ENCODE assay signal across 8 cellular contexts in the genomic region with DNA sequence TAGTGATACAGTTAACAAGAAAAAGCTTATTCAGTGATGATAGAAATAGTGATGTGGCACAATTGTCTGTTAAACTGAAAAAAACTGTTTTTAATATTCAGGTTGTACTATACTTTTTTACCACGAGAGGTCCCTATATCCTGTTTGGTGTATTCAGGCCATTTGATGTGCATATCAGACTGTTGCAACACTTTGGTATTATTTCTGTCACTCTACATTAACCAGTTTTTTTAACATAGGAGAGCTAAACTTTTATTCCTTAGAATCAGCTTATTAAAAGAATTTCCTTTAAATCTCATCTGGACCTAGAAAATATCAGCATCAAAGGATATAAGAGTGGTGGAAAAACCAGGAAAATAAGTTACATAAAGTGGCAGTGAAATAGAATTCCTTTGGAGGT. TPM values are rescaled to one million over a fixed set of nuclear protein-coding genes. Genes with fewer than 3 reads are reported as not detected.
DNase-seq lines count a peak whose midpoint lies in the region; ATAC-seq and TF ChIP-seq lines count a peak whose summit lies in the region.

No MANE protein-coding gene starts in this region.

- intact Hi-C loops in ascending aorta (cut with DNase I) (loop anchor here (5.0 kb wide), 2 partner anchors 60 to 345 kb away; partner anchors contain the start of gene TSPYL1), thyroid gland (cut with DNase I) (no loop called here)

- H3K4me3 ChIP-seq in BE2C (ENCODE audit: low read depth, low read length) (no peak overlapping the region), ascending aorta (no peak overlapping the region), thyroid gland (replicated peaks in 1 of 3) (no peak overlapping the region)

- no peaks in the 10 kb centered on the region for H3K36me3 ChIP-seq in BE2C
- H3K36me3 ChIP-seq in ascending aorta = peaks cover 0 to 5% of the 10 kb centered on the region in 2 donors
- no peaks in the 10 kb centered on the region for H3K36me3 ChIP-seq in thyroid gland

- H3K4me1 ChIP-seq in BE2C (peaks cover 4% of the 10 kb centered on the region; the same call in 1 of the 2 replicates), ascending aorta (no peaks in the 10 kb centered on the region), thyroid gland (peaks cover 0 to 4% of the 10 kb centered on the region in 2 donors)

- H3K9me3 ChIP-seq in BE2C (no peaks in the 10 kb centered on the region), ascending aorta (no peaks in the 10 kb centered on the region), thyroid gland (no peaks in the 10 kb centered on the region)

- peak; percentile 65 for ATAC-seq in GM18861 (IDR thresholded peaks at IDR 0.05; ENCODE audit: unreplicated experiment)
- ATAC-seq in HG02642 (IDR thresholded peaks at IDR 0.05; ENCODE audit: poor library complexity, unreplicated experiment) = no peak
- ATAC-seq in GM21737 (IDR thresholded peaks at IDR 0.05; ENCODE audit: unreplicated experiment) = no peak

- TF ChIP-seq CTCF in BE2C (IDR thresholded peaks at IDR 0.05; ENCODE audit: low read depth, low read length) (peak; percentile 59), ascending aorta (IDR thresholded peaks at IDR 0.05) (peak; percentile 15 to 56 (median 47)), thyroid gland (IDR thresholded peaks at IDR 0.05) (peak in 5 of 6 experiments; percentile 20 to 49 (median 40))

- TF ChIP-seq POLR2A in thyroid gland (IDR thresholded peaks at IDR 0.05) = no peak

- no peak for DNase-seq in BE2C
- DNase-seq in NCI-H1694 (lab: John Stamatoyannopoulos, UW) = peak; percentile 30
- DNase-seq in ascending aorta (ENCODE audit: low spot score in 2 of 2) = no peak
- DNase-seq in iPS-NIHi7 (ENCODE audit: extremely low spot score) = peak; percentile 18
- DNase-seq in thyroid gland = no peak

- H3K27ac ChIP-seq in ascending aorta (no peak overlapping the region), thyroid gland (no peak overlapping the region)

- 9 to 12% methylated on average over 1 of the region's 1 CpG for WGBS in thyroid gland, 2 donors

- H3K27me3 ChIP-seq in BE2C = no peaks in the 10 kb centered on the region
- H3K27me3 ChIP-seq in ascending aorta = no peaks in the 10 kb centered on the region
- no peaks in the 10 kb centered on the region for H3K27me3 ChIP-seq in thyroid gland

RNA-seq across cellular contexts. Expression of gene TSPYL4, which starts 36.8 kb away (rescaled TPM):
- polyA plus RNA-seq in BE2C (2012; ENCODE audit: insufficient read depth, insufficient read length, low read depth) = 62.5 TPM
- 8.8 TPM for total RNA-seq in ascending aorta
- 10 to 100 TPM; 21.4 to 26.7 (median 24.5) TPM for total RNA-seq in thyroid gland

Comparison
In these comparisons a context has a peak if more than half of its experiments do, and no peak if none do; other contexts are left out.
1. DNase-seq: peak in NCI-H1694 (single experiment) and iPS-NIHi7 (single experiment); none in BE2C (single experiment), ascending aorta (0 of 2) and thyroid gland (0 of 2).
2. Peak in every context shown above with its lines, with median percentiles within 50 percentile points of each other: CTCF ChIP-seq.